In genomic region chr4:96354036-96354712, GRCh38 we compare ENCODE assay signal across 15 cellular contexts.
A peak's percentile ranks its signal among the peaks of the same experiment; 100 is the strongest.
DNase-seq lines count a peak whose midpoint lies in the region; ATAC-seq and TF ChIP-seq lines count a peak whose summit lies in the region.
"Had no signal": no experiment of that assay in that cellular context is flagged by ENCODE, and none has a peak within 500 bp of the region (broad histone marks: within the 10 kb centered on the region; RNA-seq: fewer than 3 reads in every experiment).

No MANE protein-coding gene starts in this region.

- H3K4me2 ChIP-seq in osteoblast (ENCODE audit: insufficient read depth, low read length) = peak overlapping the region; percentile 61
- H3K4me2 ChIP-seq: BLaER1 had no signal

- no peaks in the 10 kb centered on the region for H3K27me3 Mint-ChIP-seq in stimulated activated naive CD8-positive, alpha-beta T cell treated with anti-CD3 and anti-CD28 coated beads, Interleukin-15, amount 100 ng/mL, for 72 hours
- no peaks in the 10 kb centered on the region for H3K27me3 Mint-ChIP-seq in activated CD8-positive, alpha-beta T cell treated with anti-CD3 and anti-CD28 coated beads for 36 hours

- no peaks in the 10 kb centered on the region for H3K79me2 ChIP-seq in osteoblast (ENCODE audit: insufficient read depth, low read length)

- H3K9me3 ChIP-seq in osteoblast (ENCODE audit: low read depth, low read length) = no peaks in the 10 kb centered on the region
- no peaks in the 10 kb centered on the region for H3K9me3 ChIP-seq in psoas muscle
- H3K9me3 ChIP-seq: BLaER1, ovary had no signal

- 18 to 24% (median 21%) methylated on average over 2 of the region's 2 CpGs for WGBS in psoas muscle, 3 donors

- H3K4me3 Mint-ChIP-seq in stimulated activated naive CD8-positive, alpha-beta T cell treated with anti-CD3 and anti-CD28 coated beads, Interleukin-15, amount 100 ng/mL, for 72 hours = no peak overlapping the region
- no peak overlapping the region for H3K4me3 Mint-ChIP-seq in activated CD8-positive, alpha-beta T cell treated with anti-CD3 and anti-CD28 coated beads for 36 hours
- H3K4me3 Mint-ChIP-seq: mesothelial cell of epicardium had no signal

- H3K36me3 ChIP-seq in osteoblast (ENCODE audit: insufficient read depth, low read length) (no peaks in the 10 kb centered on the region), psoas muscle (ENCODE audit: insufficient read depth in 1 of 2, low read depth in 1 of 2) (no peaks in the 10 kb centered on the region)
- H3K36me3 ChIP-seq: BLaER1, ovary had no signal

- CTCF ChIA-PET in activated CD8-positive, alpha-beta T cell treated with anti-CD3 and anti-CD28 coated beads for 36 hours (lab: Charles Lee) = interaction anchor here (1.3 kb wide), 1 partner anchor 11 kb away, joined by 3 read pairs; no protein-coding TSS in a partner anchor

- no peaks in the 10 kb centered on the region for H4K20me1 ChIP-seq in osteoblast (ENCODE audit: insufficient read depth, low read length)
- H4K20me1 ChIP-seq: BLaER1 had no signal

- no peaks in the 10 kb centered on the region for H3K36me3 Mint-ChIP-seq in activated CD8-positive, alpha-beta T cell treated with anti-CD3 and anti-CD28 coated beads for 36 hours (ENCODE audit: low read depth)
- H3K36me3 Mint-ChIP-seq: mesothelial cell of epicardium had no signal

- peak overlapping the region; percentile 48 for H3K4me3 ChIP-seq in osteoblast (ENCODE audit: insufficient read depth, low read length)
- H3K4me3 ChIP-seq in psoas muscle = no peak overlapping the region
- H3K4me3 ChIP-seq: BLaER1, ovary had no signal

- ATAC-seq in SK-N-SH treated with all-trans-retinoic acid at 6 μM for 48 hours = peak; percentile 56; the same call in 2 of the 3 replicates
- no peak for ATAC-seq in stimulated activated naive CD8-positive, alpha-beta T cell treated with anti-CD3 and anti-CD28 coated beads, Interleukin-15, amount 100 ng/mL, for 72 hours
- no peak for ATAC-seq in activated CD8-positive, alpha-beta T cell treated with anti-CD3 and anti-CD28 coated beads for 36 hours
- ATAC-seq in psoas muscle = no peak
- ATAC-seq: foreskin keratinocyte had no signal

- TF ChIP-seq CTCF in osteoblast (IDR thresholded peaks at IDR 0.05; ENCODE audit: extremely low read depth, low read depth, low read length) (no peak), psoas muscle (IDR thresholded peaks at IDR 0.05) (no peak)
- no peak for TF ChIP-seq CTCF in activated CD8-positive, alpha-beta T cell treated with anti-CD3 and anti-CD28 coated beads for 36 hours (IDR thresholded peaks at IDR 0.05)

- H3K27ac Mint-ChIP-seq in stimulated activated naive CD8-positive, alpha-beta T cell treated with anti-CD3 and anti-CD28 coated beads, Interleukin-15, amount 100 ng/mL, for 72 hours = no peak overlapping the region
- H3K27ac Mint-ChIP-seq in activated CD8-positive, alpha-beta T cell treated with anti-CD3 and anti-CD28 coated beads for 36 hours = no peak overlapping the region
- H3K27ac Mint-ChIP-seq: mesothelial cell of epicardium had no signal

- no peak overlapping the region for H3K27ac ChIP-seq in osteoblast (ENCODE audit: low read depth, low read length)
- no peak overlapping the region for H3K27ac ChIP-seq in psoas muscle
- H3K27ac ChIP-seq: BLaER1, foreskin keratinocyte, ovary had no signal

- peak overlapping the region; percentile 76 for H2AFZ ChIP-seq in osteoblast (ENCODE audit: low read length)

- POLR2A ChIA-PET in activated CD8-positive, alpha-beta T cell treated with anti-CD3 and anti-CD28 coated beads for 36 hours (lab: Charles Lee) = no interaction called here

- intact Hi-C loops in activated CD8-positive, alpha-beta T cell treated with anti-CD3 and anti-CD28 coated beads for 36 hours (cut with micrococcal nuclease) = no loop called here
- intact Hi-C loops in psoas muscle (cut with DNase I) = no loop called here

- H3K4me1 ChIP-seq in osteoblast (ENCODE audit: insufficient read depth, low read length) = no peaks in the 10 kb centered on the region
- no peaks in the 10 kb centered on the region for H3K4me1 ChIP-seq in psoas muscle
- H3K4me1 ChIP-seq: BLaER1, foreskin keratinocyte had no signal

- H3K27me3 ChIP-seq in osteoblast (ENCODE audit: insufficient read depth, low read length) = no peaks in the 10 kb centered on the region
- H3K27me3 ChIP-seq in psoas muscle (ENCODE audit: insufficient read depth in 3 of 3, low read length in 2 of 3) = no peaks in the 10 kb centered on the region
- H3K27me3 ChIP-seq: BLaER1, foreskin keratinocyte, ovary had no signal

- no peaks in the 10 kb centered on the region for H3K4me1 Mint-ChIP-seq in stimulated activated naive CD8-positive, alpha-beta T cell treated with anti-CD3 and anti-CD28 coated beads, Interleukin-15, amount 100 ng/mL, for 72 hours
- no peaks in the 10 kb centered on the region for H3K4me1 Mint-ChIP-seq in activated CD8-positive, alpha-beta T cell treated with anti-CD3 and anti-CD28 coated beads for 36 hours (ENCODE audit: low read depth)

- DNase-seq in DMS53 treated with DMSO at 0.1 percent for 48 hours (lab: John Stamatoyannopoulos, UW; ENCODE audit: unreplicated experiment) = peak; percentile 14
- DNase-seq in fibroblast of peridontal ligament (ENCODE audit: extremely low read depth) = peak; percentile 14
- no peak for DNase-seq in osteoblast (ENCODE audit: insufficient read length, low spot score, missing footprints)
- no peak for DNase-seq in activated CD4-positive, CD25-positive, alpha-beta regulatory T cell (lab: John Stamatoyannopoulos, UW)
- DNase-seq in stimulated activated naive CD8-positive, alpha-beta T cell treated with anti-CD3 and anti-CD28 coated beads, Interleukin-15, amount 100 ng/mL, for 72 hours = no peak
- no peak for DNase-seq in activated CD8-positive, alpha-beta T cell treated with anti-CD3 and anti-CD28 coated beads for 36 hours
- DNase-seq in psoas muscle = no peak
- DNase-seq: activated CD4-positive, alpha-beta T cell treated with anti-CD3 and anti-CD28 coated beads, Interleukin-2, amount 50 U/mL, for 48 hours; amniotic stem cell; foreskin keratinocyte; NCI-H2171 treated with DMSO at 0.1 percent for 48 hours; ovary had no signal

- H3K9me3 Mint-ChIP-seq in stimulated activated naive CD8-positive, alpha-beta T cell treated with anti-CD3 and anti-CD28 coated beads, Interleukin-15, amount 100 ng/mL, for 72 hours = no peaks in the 10 kb centered on the region
- H3K9me3 Mint-ChIP-seq in activated CD8-positive, alpha-beta T cell treated with anti-CD3 and anti-CD28 coated beads for 36 hours = no peaks in the 10 kb centered on the region
- H3K9me3 Mint-ChIP-seq: mesothelial cell of epicardium had no signal

TF ChIP-seq in SK-N-SH treated with all-trans-retinoic acid at 6 μM for 48 hours, 23 proteins besides CTCF, POLR2A, EP300 and RAD21 (continues in another document):
- TF ChIP-seq ISL1 (CRISPR knock-in tag; IDR thresholded peaks at IDR 0.05) = no peak
- TF ChIP-seq ZFP30 (CRISPR knock-in tag; IDR thresholded peaks at IDR 0.05) = no peak
- TF ChIP-seq SNAI2 (CRISPR knock-in tag; IDR thresholded peaks at IDR 0.05) = no peak
- no peak for TF ChIP-seq OSR1 (CRISPR knock-in tag; IDR thresholded peaks at IDR 0.05)
- no peak for TF ChIP-seq ZNF565 (CRISPR knock-in tag; conservative IDR thresholded peaks at IDR 0.05; ENCODE audit: low read depth)
- TF ChIP-seq CREB5 (CRISPR knock-in tag; IDR thresholded peaks at IDR 0.05; ENCODE audit: low read depth) = no peak
- TF ChIP-seq, protein P1, sequence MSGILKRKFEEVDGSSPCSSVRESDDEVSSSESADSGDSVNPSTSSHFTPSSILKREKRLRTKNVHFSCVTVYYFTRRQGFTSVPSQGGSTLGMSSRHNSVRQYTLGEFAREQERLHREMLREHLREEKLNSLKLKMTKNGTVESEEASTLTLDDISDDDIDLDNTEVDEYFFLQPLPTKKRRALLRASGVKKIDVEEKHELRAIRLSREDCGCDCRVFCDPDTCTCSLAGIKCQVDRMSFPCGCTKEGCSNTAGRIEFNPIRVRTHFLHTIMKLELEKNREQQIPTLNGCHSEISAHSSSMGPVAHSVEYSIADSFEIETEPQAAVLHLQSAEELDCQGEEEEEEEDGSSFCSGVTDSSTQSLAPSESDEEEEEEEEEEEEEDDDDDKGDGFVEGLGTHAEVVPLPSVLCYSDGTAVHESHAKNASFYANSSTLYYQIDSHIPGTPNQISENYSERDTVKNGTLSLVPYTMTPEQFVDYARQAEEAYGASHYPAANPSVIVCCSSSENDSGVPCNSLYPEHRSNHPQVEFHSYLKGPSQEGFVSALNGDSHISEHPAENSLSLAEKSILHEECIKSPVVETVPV (CRISPR knock-in tag; IDR thresholded peaks at IDR 0.05) = no peak
- TF ChIP-seq BACH2 (CRISPR knock-in tag; IDR thresholded peaks at IDR 0.05; ENCODE audit: borderline replicate concordance) = no peak
- no peak for TF ChIP-seq ESRRG (CRISPR knock-in tag; IDR thresholded peaks at IDR 0.05)
- TF ChIP-seq TCF4 (CRISPR knock-in tag; IDR thresholded peaks at IDR 0.05; ENCODE audit: borderline replicate concordance) = no peak
- no peak for TF ChIP-seq ZNF70 (CRISPR knock-in tag; IDR thresholded peaks at IDR 0.05)
- TF ChIP-seq ZC3H10 (CRISPR knock-in tag; IDR thresholded peaks at IDR 0.05) = no peak
- no peak for TF ChIP-seq RARB (CRISPR knock-in tag; IDR thresholded peaks at IDR 0.05)
- no peak for TF ChIP-seq PPARA (CRISPR knock-in tag; IDR thresholded peaks at IDR 0.05; ENCODE audit: borderline replicate concordance)

Comparison
In these comparisons a context has a peak if more than half of its experiments do, and no peak if none do; other contexts are left out.
1. DNase-seq: peak in DMS53 treated with DMSO at 0.1 percent for 48 hours (single experiment) and fibroblast of peridontal ligament (single experiment); none in osteoblast (single experiment), activated CD4-positive, CD25-positive, alpha-beta regulatory T cell (0 of 4), stimulated activated naive CD8-positive, alpha-beta T cell treated with anti-CD3 and anti-CD28 coated beads, Interleukin-15, amount 100 ng/mL, for 72 hours (0 of 2), activated CD8-positive, alpha-beta T cell treated with anti-CD3 and anti-CD28 coated beads for 36 hours (single experiment) and psoas muscle (0 of 2).